ENCODE assay signal across 9 cellular contexts in genomic region chr6:28267695-28268059, GRCh38. TPM values are rescaled to one million over a fixed set of nuclear protein-coding genes. Genes with fewer than 3 reads are reported as not detected.
A peak's percentile ranks its signal among the peaks of the same experiment; 100 is the strongest.
DNase-seq lines count a peak whose midpoint lies in the region; ATAC-seq and TF ChIP-seq lines count a peak whose summit lies in the region.
"Had no signal": no experiment of that assay in that cellular context is flagged by ENCODE, and none has a peak within 500 bp of the region (broad histone marks: within the 10 kb centered on the region; RNA-seq: fewer than 3 reads in every experiment).

No MANE protein-coding gene starts in this region.

- TF ChIP-seq POLR2A in breast epithelium (IDR thresholded peaks at IDR 0.05): no peak
- no peak for TF ChIP-seq POLR2A in right lobe of liver (IDR thresholded peaks at IDR 0.05)
- TF ChIP-seq POLR2A in tibial nerve (IDR thresholded peaks at IDR 0.05): no peak

- no peak for DNase-seq in breast epithelium (ENCODE audit: low spot score in 2 of 2)
- no peak for DNase-seq in right lobe of liver
- DNase-seq in tibial nerve (ENCODE audit: low spot score in 2 of 2): no peak
- DNase-seq in DMS114 treated with DMSO at 0.1 percent for 48 hours (lab: John Stamatoyannopoulos, UW; ENCODE audit: unreplicated experiment): no peak
- no peak for DNase-seq in hippocampal formation (lab: John Stamatoyannopoulos, UW)

- no peaks in the 10 kb centered on the region for H3K27me3 ChIP-seq in HUES48 (ENCODE audit: control insufficient read depth, insufficient read depth, low read length)
- H3K27me3 ChIP-seq in breast epithelium: no peaks in the 10 kb centered on the region
- H3K27me3 ChIP-seq in right lobe of liver: no peaks in the 10 kb centered on the region
- H3K27me3 ChIP-seq in tibial nerve: no peaks in the 10 kb centered on the region

- 0% methylated on average over 1 of the region's 1 CpG for WGBS in right lobe of liver (ENCODE audit: insufficient coverage, low coverage, low lambda C conversion rate, missing lambda C conversion rate)
- 0 to 2% methylated on average over 1 of the region's 1 CpG for WGBS in tibial nerve, 2 donors

- H3K27ac ChIP-seq in HUES48 (ENCODE audit: low read depth, low read length): no peak overlapping the region
- peak overlapping the region; percentile 91 to 96 for H3K27ac ChIP-seq in breast epithelium
- H3K27ac ChIP-seq in right lobe of liver: peak overlapping the region in 2 of 3 donors; percentile 85 to 86
- peak overlapping the region in 3 of 4 donors; percentile 86 to 93 (median 87) for H3K27ac ChIP-seq in tibial nerve

- H3K4me1 ChIP-seq in HUES48 (ENCODE audit: control insufficient read depth, insufficient read depth, low read length): 0 out of 2 replicates have a peak, but pooled peaks cover 7% of the 10 kb centered on the region
- H3K4me1 ChIP-seq in breast epithelium: peaks cover 0 to 9% of the 10 kb centered on the region in 2 donors
- peaks cover 0 to 7% (median 0%) of the 10 kb centered on the region in 4 donors for H3K4me1 ChIP-seq in right lobe of liver
- peaks cover 0 to 31% (median 2%) of the 10 kb centered on the region in 4 donors for H3K4me1 ChIP-seq in tibial nerve

- ATAC-seq in right lobe of liver: no peak
- ATAC-seq in HG03460 (IDR thresholded peaks at IDR 0.05; ENCODE audit: unreplicated experiment): no peak

- TF ChIP-seq CTCF in breast epithelium (IDR thresholded peaks at IDR 0.05) (no peak), right lobe of liver (IDR thresholded peaks at IDR 0.05) (no peak), tibial nerve (IDR thresholded peaks at IDR 0.05) (no peak)

- H3K9me3 ChIP-seq in HUES48 (ENCODE audit: control insufficient read depth, insufficient read depth, low read length) (no peaks in the 10 kb centered on the region), breast epithelium (no peaks in the 10 kb centered on the region), right lobe of liver (no peaks in the 10 kb centered on the region), tibial nerve (no peaks in the 10 kb centered on the region)

- H3K4me3 ChIP-seq in HUES48 (ENCODE audit: low read depth, low read length) (peak overlapping the region; percentile 79), breast epithelium (peak overlapping the region; percentile 74 to 90 (median 75)), right lobe of liver (peak overlapping the region; percentile 85 to 91 (median 87)), tibial nerve (peak overlapping the region; percentile 41 to 90 (median 77))

- intact Hi-C loops in breast epithelium (cut with DNase I; ENCODE audit: low total_unique reads): no loop called here
- intact Hi-C loops in right lobe of liver (cut with DNase I): no loop called here

- H3K36me3 ChIP-seq in HUES48 (ENCODE audit: control insufficient read depth, insufficient read depth, low read length): peaks cover 10% of the 10 kb centered on the region
- no peaks in the 10 kb centered on the region for H3K36me3 ChIP-seq in breast epithelium
- peaks cover 0 to 10% (median 3%) of the 10 kb centered on the region in 4 donors for H3K36me3 ChIP-seq in right lobe of liver
- H3K36me3 ChIP-seq in tibial nerve: peaks cover 0 to 24% (median 0%) of the 10 kb centered on the region in 3 donors

- peak overlapping the region; percentile 73 for H3K9ac ChIP-seq in HUES48 (ENCODE audit: low read depth, low read length)

- no peak for TF ChIP-seq EP300 in tibial nerve (IDR thresholded peaks at IDR 0.05)

RNA-seq across cellular contexts. Expression of gene ZSCAN26, which starts 0.7 kb away (rescaled TPM):
- total RNA-seq in breast epithelium (10 to 100 TPM; 13.8 to 31.1 (median 25.8) TPM), right lobe of liver (1 to 10 TPM; 2.7 to 8.1 (median 5.3) TPM), tibial nerve (10 to 100 TPM; 12.2 to 38.2 (median 23.7) TPM)

RNA-seq across cellular contexts. Expression of gene NKAPL, which starts 8.6 kb away (rescaled TPM):
- 1 to 10 TPM; 1.6 to 2.9 (median 2.3) TPM for total RNA-seq in breast epithelium
- 1 to 10 TPM in 1 of 6 experiments, under 1 TPM in 5; 0.15 to 1.0 (median 0.36) TPM for total RNA-seq in right lobe of liver
- 1 to 10 TPM; 1.2 to 4.2 (median 1.8) TPM for total RNA-seq in tibial nerve
- total RNA-seq: activated CD4-positive, alpha-beta memory T cell treated with anti-CD3 and anti-CD28 coated beads, Interleukin-2, amount 10 ng/mL, durations not matched to agents 7 days and 5 days; NCI-H460 had no signal

RNA-seq across cellular contexts. Expression of gene PGBD1, which starts 13.7 kb away (rescaled TPM):
- total RNA-seq in breast epithelium: 1 to 10 TPM; 4.2 to 5.9 (median 4.6) TPM
- total RNA-seq in right lobe of liver: 1 to 10 TPM; 1.1 to 2.0 (median 1.3) TPM
- total RNA-seq in tibial nerve: 1 to 10 TPM; 5.0 to 6.9 (median 6.5) TPM

RNA-seq across cellular contexts. Expression of gene ZKSCAN4, which starts 15.6 kb away (rescaled TPM):
- 1 to 10 TPM; 2.4 to 7.2 (median 5.9) TPM for total RNA-seq in breast epithelium
- 1 to 10 TPM; 1.1 to 2.6 (median 2.3) TPM for total RNA-seq in right lobe of liver
- 1 to 10 TPM; 3.5 to 9.2 (median 7.3) TPM for total RNA-seq in tibial nerve

RNA-seq across cellular contexts. Expression of gene ZSCAN9, which starts 42.6 kb away (rescaled TPM):
- total RNA-seq in breast epithelium: 10 to 100 TPM in 2 of 3 donors, 1 to 10 TPM in 1; 9.0 to 19.3 (median 19.3) TPM
- total RNA-seq in right lobe of liver: 1 to 10 TPM; 2.0 to 3.9 (median 3.3) TPM
- 10 to 100 TPM; 11.9 to 22.2 (median 14.2) TPM for total RNA-seq in tibial nerve
